ENCODE assay signal across 1 cellular context in genomic region chrX:140354431-140355120, GRCh38.
A peak's percentile ranks its signal among the peaks of the same experiment; 100 is the strongest.
TF ChIP-seq lines count a peak whose summit lies in the region.

No MANE protein-coding gene starts in this region.

TF ChIP-seq in H1, 55 proteins besides CTCF, POLR2A, EP300 and RAD21:
- TF ChIP-seq SIX5 (IDR thresholded peaks at IDR 0.05; ENCODE audit: low read depth, low read length) (no peak), BCL11A (IDR thresholded peaks at IDR 0.05; ENCODE audit: low read depth in 2 of 2, low read length in 2 of 2) (no peak), YY1 (IDR thresholded peaks at IDR 0.05; ENCODE audit: low read depth, low read length) (no peak), TCF12 (IDR thresholded peaks at IDR 0.05; ENCODE audit: low read depth, low read length) (no peak), KDM1A (IDR thresholded peaks at IDR 0.05; ENCODE audit: borderline replicate concordance, low read length) (peak; percentile 43; the same call in 1 of the 2 replicates)
TF ChIP-seq in H1: peak in this region for 1.
